In the genomic region with DNA sequence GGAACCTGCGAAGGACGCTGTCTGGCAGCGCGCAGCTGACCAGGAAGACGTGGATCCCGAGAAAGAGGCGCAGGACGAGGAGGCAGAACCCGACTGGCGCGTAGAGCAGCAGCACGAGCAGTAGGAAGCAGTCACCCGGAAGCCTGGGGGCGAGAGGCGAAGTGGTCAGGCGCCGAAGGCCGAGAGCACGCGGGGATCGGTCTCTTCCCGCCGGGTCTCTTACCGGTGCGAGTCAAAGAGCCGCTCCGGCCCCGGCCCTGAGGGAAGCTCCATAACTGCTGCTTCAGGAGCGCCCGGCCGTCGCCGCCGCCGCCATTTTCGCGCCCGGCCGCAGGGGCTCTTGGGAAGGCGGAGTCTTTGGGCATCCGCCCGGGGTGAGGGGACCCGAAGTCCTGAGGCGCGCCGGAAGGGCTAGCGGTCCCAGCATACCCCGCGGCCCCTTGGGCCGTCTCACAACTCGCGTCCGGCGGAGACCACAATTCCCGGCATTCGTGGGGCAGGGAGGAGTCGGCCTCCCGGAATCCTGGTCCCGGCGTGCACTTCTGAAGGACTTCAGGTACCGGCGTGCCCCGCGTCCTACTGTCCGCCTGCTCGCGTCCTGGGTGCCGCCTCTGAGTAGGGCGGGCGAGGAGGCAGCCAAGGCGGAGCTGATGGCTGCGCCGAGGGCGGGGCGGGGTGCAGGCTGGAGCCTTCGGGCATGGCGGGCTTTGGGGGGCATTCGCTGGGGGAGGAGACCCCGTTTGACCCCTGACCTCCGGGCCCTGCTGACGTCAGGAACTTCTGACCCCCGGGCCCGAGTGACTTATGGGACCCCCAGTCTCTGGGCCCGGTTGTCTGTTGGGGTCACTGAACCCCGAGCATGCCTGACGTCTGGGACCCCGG, we compare ENCODE assay signal across 8 cellular contexts.
DNase-seq lines count a peak whose midpoint lies in the region; ATAC-seq and TF ChIP-seq lines count a peak whose summit lies in the region.

A gene with protein sequence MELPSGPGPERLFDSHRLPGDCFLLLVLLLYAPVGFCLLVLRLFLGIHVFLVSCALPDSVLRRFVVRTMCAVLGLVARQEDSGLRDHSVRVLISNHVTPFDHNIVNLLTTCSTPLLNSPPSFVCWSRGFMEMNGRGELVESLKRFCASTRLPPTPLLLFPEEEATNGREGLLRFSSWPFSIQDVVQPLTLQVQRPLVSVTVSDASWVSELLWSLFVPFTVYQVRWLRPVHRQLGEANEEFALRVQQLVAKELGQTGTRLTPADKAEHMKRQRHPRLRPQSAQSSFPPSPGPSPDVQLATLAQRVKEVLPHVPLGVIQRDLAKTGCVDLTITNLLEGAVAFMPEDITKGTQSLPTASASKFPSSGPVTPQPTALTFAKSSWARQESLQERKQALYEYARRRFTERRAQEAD (minus strand): TSS at position 350 of the 882 bp plus-strand sequence. CDS start 77 bp downstream, at position 273.
Gene HTRA2 (plus strand): TSS at position 577 of the 882 bp plus-strand sequence. CDS start 74 bp downstream, at position 651.

- peak; percentile 81 for ATAC-seq in GM19025 (IDR thresholded peaks at IDR 0.05; ENCODE audit: low read depth, unreplicated experiment)
- ATAC-seq in HG03342 (IDR thresholded peaks at IDR 0.05; ENCODE audit: unreplicated experiment) = peak; percentile 77
- ATAC-seq in activated CD4-positive, CD25-positive, alpha-beta regulatory T cell treated with anti-CD3 and anti-CD28 coated beads, Interleukin-2, amount 50 U/mL, for 24 hours = peak; percentile 90 to 93

- TF ChIP-seq CTCF in AG09309 (IDR thresholded peaks at IDR 0.05; ENCODE audit: control insufficient read depth, insufficient read depth, low read depth, low read length, missing control alignments) = no peak

- peak; percentile 96 for DNase-seq in AG09309 (ENCODE audit: low read depth)
- DNase-seq in NCI-H446 treated with DMSO at 0.1 percent for 48 hours (lab: John Stamatoyannopoulos, UW) = peak; percentile 96
- peak; percentile 99 for DNase-seq in cerebellar cortex (ENCODE audit: low spot score)
- DNase-seq in islet precursor cell = peak; percentile 99
- DNase-seq in stimulated activated CD4-positive, alpha-beta T cell treated with anti-CD3 and anti-CD28 coated beads, Interleukin-12 subunit alpha, Interleukin-12 subunit beta, amount 100 ng/mL, for 48 hours (ENCODE audit: low read depth in 2 of 3, low spot score in 1 of 3) = peak; percentile 86 to 94 (median 92)

- peak within 1 kb of the TSS; percentile 92 for H3K4me3 ChIP-seq in AG09309 (ENCODE audit: control insufficient read depth, low read depth, low read length)

Comparison
In these comparisons a context has a peak if more than half of its experiments do, and no peak if none do; other contexts are left out.
1. Peak in every context shown above with its lines: DNase-seq, ATAC-seq and H3K4me3 ChIP-seq.